Comparison of ENCODE assay signal across 8 cellular contexts in genomic region chr3:32510075-32510724, GRCh38. TPM values are rescaled to one million over a fixed set of nuclear protein-coding genes. Genes with fewer than 3 reads are reported as not detected.
DNase-seq lines count a peak whose midpoint lies in the region; ATAC-seq, FAIRE-seq and TF ChIP-seq lines count a peak whose summit lies in the region.

No MANE protein-coding gene starts in this region.

- WGBS in tibial nerve, 2 donors: 29 to 31% methylated on average over 3 of the region's 3 CpGs

- peak; percentile 74 for FAIRE-seq in HTR-8/SVneo (lab: Jason Lieb, UNC)
- peak; percentile 32 for FAIRE-seq in RCC 7860 (lab: Jason Lieb, UNC)

- no peak overlapping the region for H3K4me3 ChIP-seq in fibroblast of the aortic adventitia (ENCODE audit: low read depth, low read length)
- no peak overlapping the region for H3K4me3 ChIP-seq in tibial nerve

- ATAC-seq in GM21360 (IDR thresholded peaks at IDR 0.05; ENCODE audit: unreplicated experiment): peak; percentile 77

- no peaks in the 10 kb centered on the region for H3K9me3 ChIP-seq in tibial nerve

- no peaks in the 10 kb centered on the region for H3K27me3 ChIP-seq in tibial nerve

- H3K27ac ChIP-seq in tibial nerve: no peak overlapping the region

- DNase-seq in D341Med (ENCODE audit: low spot score): peak; percentile 76
- DNase-seq in HTR-8/SVneo (ENCODE audit: insufficient read length, low spot score): peak; percentile 74
- peak; percentile 49 for DNase-seq in RCC 7860 (ENCODE audit: low spot score)
- peak; percentile 21 for DNase-seq in activated T-helper 1 cell treated with Interleukin-2 at 50 U/mL for 16 hours (ENCODE audit: low read depth)
- DNase-seq in fibroblast of the aortic adventitia (ENCODE audit: low read depth): peak; percentile 80
- peak in 49 of 56 donors; percentile 0 to 85 (median 42) for DNase-seq in nucleus accumbens (lab: John Stamatoyannopoulos, UW)
- peak; percentile 30 to 84 for DNase-seq in tibial nerve (ENCODE audit: low spot score in 2 of 2)

- H3K36me3 ChIP-seq in tibial nerve: no peaks in the 10 kb centered on the region

- no peak for TF ChIP-seq EP300 in tibial nerve (IDR thresholded peaks at IDR 0.05)

- H3K4me1 ChIP-seq in tibial nerve: no peaks in the 10 kb centered on the region

- TF ChIP-seq POLR2A in tibial nerve (IDR thresholded peaks at IDR 0.05): no peak

- TF ChIP-seq CTCF in fibroblast of the aortic adventitia (IDR thresholded peaks at IDR 0.05; ENCODE audit: insufficient read depth, low read length): peak; percentile 72
- TF ChIP-seq CTCF in tibial nerve (IDR thresholded peaks at IDR 0.05): peak; percentile 53 to 82 (median 64)

RNA-seq across cellular contexts. Expression of gene CMTM6, which starts 7.5 kb away (rescaled TPM):
- 43.1 and 81.4 TPM in 2 replicates for total RNA-seq in fibroblast of the aortic adventitia (ENCODE audit: low replicate concordance)
- total RNA-seq in tibial nerve: 10 to 100 TPM; 67.8 to 73.3 (median 70.6) TPM

Comparison
In these comparisons a context has a peak if more than half of its experiments do, and no peak if none do; other contexts are left out.
1. DNase-seq: peak in every context shown above with its lines; median percentile 80 in fibroblast of the aortic adventitia; 76 in D341Med; 74 in HTR-8/SVneo; 57 in tibial nerve; 49 in RCC 7860; 42 in nucleus accumbens; 21 in activated T-helper 1 cell treated with Interleukin-2 at 50 U/mL for 16 hours.